In genomic region chr4:183118585-183118984, GRCh38 we compare ENCODE assay signal across 11 cellular contexts. TPM values are rescaled to one million over a fixed set of nuclear protein-coding genes. Genes with fewer than 3 reads are reported as not detected.
A peak's percentile ranks its signal among the peaks of the same experiment; 100 is the strongest.
DNase-seq lines count a peak whose midpoint lies in the region; ATAC-seq and TF ChIP-seq lines count a peak whose summit lies in the region.
"Had no signal": no experiment of that assay in that cellular context is flagged by ENCODE, and none has a peak within 500 bp of the region (broad histone marks: within the 10 kb centered on the region; RNA-seq: fewer than 3 reads in every experiment).

No MANE protein-coding gene starts in this region.

- H3K27me3 ChIP-seq in HUES6 (ENCODE audit: control insufficient read depth, insufficient read depth, low read length) (no peaks in the 10 kb centered on the region), left lung (no peaks in the 10 kb centered on the region)

- H3K4me1 ChIP-seq in HUES6 (ENCODE audit: control insufficient read depth, insufficient read depth, low read length) (peaks cover 50% of the 10 kb centered on the region), left lung (no peaks in the 10 kb centered on the region)

- H3K36me3 ChIP-seq in HUES6 (ENCODE audit: control insufficient read depth, insufficient read depth, low read length) (no peaks in the 10 kb centered on the region), left lung (no peaks in the 10 kb centered on the region)

- peak overlapping the region; percentile 53 for H3K9ac ChIP-seq in HUES6 (ENCODE audit: low read length)

- H3K9me3 ChIP-seq in HUES6 (ENCODE audit: control insufficient read depth, insufficient read depth, low read depth, low read length), result no peaks in the 10 kb centered on the region
- no peaks in the 10 kb centered on the region for H3K9me3 ChIP-seq in left lung

- intact Hi-C loops in left lung (cut with DNase I), result no loop called here

- DNase-seq in A172 (ENCODE audit: low spot score) (peak; percentile 93), dermis blood vessel endothelial cell (peak; percentile 70), left lung (no peak), SHP77 treated with DMSO at 0.1 percent for 48 hours (lab: John Stamatoyannopoulos, UW) (no peak)
- no peak for DNase-seq in activated CD4-positive, alpha-beta T cell treated with anti-CD3 and anti-CD28 coated beads for 1 hour
- DNase-seq: activated CD4-positive, alpha-beta T cell treated with anti-CD3 and anti-CD28 coated beads, Interleukin-2, amount 10 ng/mL, durations not matched to agents 7 days and 5 days; NCI-H524 treated with DMSO at 0.1 percent for 48 hours; small intestine had no signal

- TF ChIP-seq CTCF in left lung (IDR thresholded peaks at IDR 0.05), result no peak

- peak; percentile 84 for ATAC-seq in left lung
- ATAC-seq in GM18858 (IDR thresholded peaks at IDR 0.05; ENCODE audit: unreplicated experiment), result no peak
- ATAC-seq in GM18511 (IDR thresholded peaks at IDR 0.05; ENCODE audit: unreplicated experiment), result no peak

- H3K4me3 ChIP-seq in HUES6 (ENCODE audit: low read depth, low read length), result peak overlapping the region; percentile 16
- no peak overlapping the region for H3K4me3 ChIP-seq in left lung

- H3K27ac ChIP-seq in HUES6 (ENCODE audit: low read depth, low read length) (peak overlapping the region; percentile 82), left lung (no peak overlapping the region)

RNA-seq across cellular contexts. Expression of gene WWC2, which starts 19.5 kb away (rescaled TPM):
- 22.4 and 27.7 TPM in 2 replicates for total RNA-seq in A172 (2014; rRNA removed; shearing (Covaris generic))
- total RNA-seq in dermis blood vessel endothelial cell, result 31.3 and 43.8 TPM in 2 replicates
- 10 to 100 TPM; 55.4 to 96.9 TPM for total RNA-seq in left lung

Comparison
In these comparisons a context has a peak if more than half of its experiments do, and no peak if none do; other contexts are left out.
1. DNase-seq: peak in A172 (single experiment) and dermis blood vessel endothelial cell (single experiment); none in left lung (0 of 2), activated CD4-positive, alpha-beta T cell treated with anti-CD3 and anti-CD28 coated beads for 1 hour (single experiment) and SHP77 treated with DMSO at 0.1 percent for 48 hours (single experiment).